ENCODE assay signal across 18 cellular contexts in genomic region chr1:95733031-95733430, GRCh38.
DNase-seq lines count a peak whose midpoint lies in the region; ATAC-seq, FAIRE-seq and TF ChIP-seq lines count a peak whose summit lies in the region.
"Had no signal": no experiment of that assay in that cellular context is flagged by ENCODE, and none has a peak within 500 bp of the region (broad histone marks: within the 10 kb centered on the region; RNA-seq: fewer than 3 reads in every experiment).

No MANE protein-coding gene starts in this region.

- H2AFZ ChIP-seq in H1 (ENCODE audit: low read length) (peak overlapping the region; percentile 63; the same call in 1 of the 2 replicates), mesenchymal stem cell (ENCODE audit: low read depth, low read length) (no peak overlapping the region)

- 88% methylated on average over 1 of the region's 1 CpG; no CpG with 5 or more reads in 1 of the 2 experiments for WGBS in H1 (ENCODE audit: extremely low coverage in 1 of 2, insufficient coverage in 1 of 2, insufficient read length in 1 of 2, insufficient replicate concordance in 2 of 2, low coverage in 1 of 2, low lambda C conversion rate in 2 of 2, missing lambda C conversion rate in 1 of 2), 2 experiments
- 78% methylated on average over 1 of the region's 1 CpG for WGBS in mesenchymal stem cell

- DNase-seq in GM03348 (ENCODE audit: low spot score) (peak; percentile 13), H1 (ENCODE audit: low read depth in 1 of 2, low spot score in 2 of 2) (no peak), foreskin melanocyte (peak; percentile 32), mesenchymal stem cell (no peak), NCI-H1694 treated with DMSO at 0.1 percent for 48 hours (lab: John Stamatoyannopoulos, UW) (no peak), dermis blood vessel endothelial cell (no peak), NCI-H2196 treated with DMSO at 0.1 percent for 48 hours (lab: John Stamatoyannopoulos, UW; ENCODE audit: unreplicated experiment) (no peak)
- DNase-seq: AML-193; CD4-positive, alpha-beta memory T cell; DMS153; DMS79; GDM1; HCEC 1CT had no signal

- H2BK15ac ChIP-seq in H1 (ENCODE audit: low read length): no peak overlapping the region
- no peak overlapping the region for H2BK15ac ChIP-seq in mesenchymal stem cell (ENCODE audit: low read depth, poor library complexity, severe bottlenecking)

- H3K14ac ChIP-seq in H1 (ENCODE audit: insufficient read length) (no peak overlapping the region), mesenchymal stem cell (ENCODE audit: low read length in 2 of 2) (no peak overlapping the region)

- POLR2A ChIA-PET in H1 (lab: Charles Lee; ENCODE audit: partially characterized antibody): no interaction called here

- H2AK5ac ChIP-seq in H1 (ENCODE audit: low read depth, low read length) (no peak overlapping the region), mesenchymal stem cell (ENCODE audit: low read length, severe bottlenecking) (no peak overlapping the region)

- no peak overlapping the region for H3K9ac ChIP-seq in H1 (replicated peaks in 1 of 4; ENCODE audit: extremely low read depth in 1 of 4, low read depth in 3 of 4, low read length in 3 of 4)
- peak overlapping the region; percentile 63 for H3K9ac ChIP-seq in mesenchymal stem cell (ENCODE audit: low read length)
- H3K9ac ChIP-seq: BLaER1 had no signal

- H3K4me2 ChIP-seq in H1 (ENCODE audit: insufficient read depth in 1 of 2, low read depth in 2 of 2, low read length in 2 of 2): no peak overlapping the region
- no peak overlapping the region for H3K4me2 ChIP-seq in mesenchymal stem cell (ENCODE audit: low read length, poor library complexity, severe bottlenecking)
- H3K4me2 ChIP-seq: A549, BLaER1 had no signal

- no peak for TF ChIP-seq RAD21 in H1 (IDR thresholded peaks at IDR 0.05 in 1 of 2, conservative IDR thresholded peaks at IDR 0.05 in 1 of 2; ENCODE audit: low read depth in 2 of 2, low read length in 2 of 2)

- FAIRE-seq in H1 (lab: Jason Lieb, UNC): no peak
- FAIRE-seq: A549, H54 had no signal

- no peaks in the 10 kb centered on the region for H3K9me3 ChIP-seq in H1 (ENCODE audit: insufficient read depth in 2 of 2, low read depth in 1 of 2, low read length in 1 of 2)
- no peaks in the 10 kb centered on the region for H3K9me3 ChIP-seq in mesenchymal stem cell (ENCODE audit: control insufficient read depth, low read length)
- H3K9me3 ChIP-seq: A549, BLaER1 had no signal

- TF ChIP-seq CTCF in H1 (IDR thresholded peaks at IDR 0.05; ENCODE audit: control extremely low read depth in 1 of 3, insufficient read depth in 1 of 3, low read depth in 1 of 3, low read length in 3 of 3): no peak

- H3K79me2 ChIP-seq in H1 (ENCODE audit: control insufficient read depth in 1 of 2, insufficient read depth in 2 of 2, low read length in 2 of 2): no peaks in the 10 kb centered on the region

- H4K20me1 ChIP-seq in H1 (replicated peaks in 1 of 2; ENCODE audit: control insufficient read depth in 1 of 2, insufficient read depth in 2 of 2, low read length in 2 of 2): no peaks in the 10 kb centered on the region
- H4K20me1 ChIP-seq: BLaER1 had no signal

- H3K36me3 ChIP-seq in H1 (ENCODE audit: control insufficient read depth in 2 of 4, insufficient read depth in 4 of 4, low read length in 3 of 4): no peaks in the 10 kb centered on the region
- no peaks in the 10 kb centered on the region for H3K36me3 ChIP-seq in mesenchymal stem cell (ENCODE audit: control insufficient read depth in 1 of 2, insufficient read depth in 2 of 2, low read depth in 1 of 2, low read length in 2 of 2)
- H3K36me3 ChIP-seq: BLaER1 had no signal

- H3K27me3 ChIP-seq in H1 (replicated peaks in 1 of 4; ENCODE audit: control insufficient read depth in 3 of 4, extremely low read depth in 1 of 4, insufficient read depth in 3 of 4, low read length in 3 of 4) (no peaks in the 10 kb centered on the region), mesenchymal stem cell (ENCODE audit: control insufficient read depth in 1 of 2, insufficient read depth in 1 of 2, low read length in 2 of 2) (no peaks in the 10 kb centered on the region)
- H3K27me3 ChIP-seq: BLaER1 had no signal

- H3K4me3 ChIP-seq in H1 (ENCODE audit: extremely low read depth in 1 of 4, insufficient read depth in 2 of 4, low read depth in 3 of 4, low read length in 4 of 4): no peak overlapping the region
- no peak overlapping the region for H3K4me3 ChIP-seq in mesenchymal stem cell (ENCODE audit: insufficient read depth in 1 of 2, low read depth in 1 of 2, low read length in 2 of 2)
- H3K4me3 ChIP-seq: A549, BLaER1 had no signal

- CTCF ChIA-PET in H1 (lab: Charles Lee; ENCODE audit: partially characterized antibody): no interaction called here

- no peak overlapping the region for H3K56ac ChIP-seq in H1 (replicated peaks; ENCODE audit: insufficient read length, low read depth, low read length)

- no peaks in the 10 kb centered on the region for H3K23me2 ChIP-seq in H1 (ENCODE audit: low read depth, low read length)

- H3K79me1 ChIP-seq in H1 (ENCODE audit: low read depth, low read length) (no peaks in the 10 kb centered on the region), mesenchymal stem cell (replicated peaks; ENCODE audit: low read length, poor library complexity, severe bottlenecking) (no peaks in the 10 kb centered on the region)

- no peak for TF ChIP-seq POLR2A in H1 (IDR thresholded peaks at IDR 0.05; ENCODE audit: control extremely low read depth in 1 of 2, low read depth in 2 of 2, low read length in 2 of 2)

- no peak for TF ChIP-seq EP300 in H1 (IDR thresholded peaks at IDR 0.05; ENCODE audit: borderline replicate concordance in 1 of 2, low read depth in 2 of 2, low read length in 2 of 2)

- no peak overlapping the region for H2BK5ac ChIP-seq in H1 (ENCODE audit: low read depth, low read length)
- H2BK5ac ChIP-seq in mesenchymal stem cell (ENCODE audit: low read depth, low read length, poor library complexity, severe bottlenecking): no peak overlapping the region

- no peak overlapping the region for H4K8ac ChIP-seq in H1 (ENCODE audit: extremely low read depth, insufficient read depth, low read length)
- H4K8ac ChIP-seq in mesenchymal stem cell (ENCODE audit: low read length): no peak overlapping the region

- no peak overlapping the region for H3K4ac ChIP-seq in H1 (replicated peaks; ENCODE audit: insufficient read length, low read depth, low read length)
- no peak overlapping the region for H3K4ac ChIP-seq in mesenchymal stem cell (ENCODE audit: low read depth in 1 of 2, low read length in 2 of 2)

- no peaks in the 10 kb centered on the region for H3K4me1 ChIP-seq in H1 (replicated peaks in 1 of 4; ENCODE audit: control insufficient read depth in 3 of 4, insufficient read depth in 4 of 4, low read length in 3 of 4)
- H3K4me1 ChIP-seq in mesenchymal stem cell (ENCODE audit: control insufficient read depth, insufficient read depth, low read depth, low read length): no peaks in the 10 kb centered on the region
- H3K4me1 ChIP-seq: A549, BLaER1 had no signal

- no peak overlapping the region for H4K5ac ChIP-seq in H1 (ENCODE audit: insufficient read length, low read depth, low read length)

- H2BK12ac ChIP-seq in H1 (ENCODE audit: low read depth, low read length) (no peak overlapping the region), mesenchymal stem cell (ENCODE audit: low read length in 2 of 2) (no peak overlapping the region)

- no peak for ATAC-seq in HG03175 (IDR thresholded peaks at IDR 0.05; ENCODE audit: unreplicated experiment)
- ATAC-seq: A549 had no signal

- H3K27ac ChIP-seq in H1 (ENCODE audit: low read depth, low read length) (no peak overlapping the region), mesenchymal stem cell (ENCODE audit: low read length, poor library complexity, severe bottlenecking) (no peak overlapping the region)
- H3K27ac ChIP-seq: 22Rv1, A549, BLaER1 had no signal

- no peak overlapping the region for H3K23ac ChIP-seq in H1 (ENCODE audit: insufficient read length)
- H3K23ac ChIP-seq in mesenchymal stem cell (ENCODE audit: low read length in 2 of 2): no peak overlapping the region

- H3K18ac ChIP-seq in H1 (ENCODE audit: extremely low read depth, low read length): no peak overlapping the region
- H3K18ac ChIP-seq in mesenchymal stem cell (ENCODE audit: low read depth in 1 of 2, low read length in 2 of 2): no peak overlapping the region

- no peak overlapping the region for H2BK20ac ChIP-seq in H1 (ENCODE audit: low read length)

- H4K91ac ChIP-seq in H1 (replicated peaks; ENCODE audit: insufficient read length, low read length) (no peak overlapping the region), mesenchymal stem cell (ENCODE audit: low read length) (no peak overlapping the region)

- H2BK120ac ChIP-seq in H1 (replicated peaks; ENCODE audit: low read depth, low read length) (no peak overlapping the region), mesenchymal stem cell (ENCODE audit: low read depth, low read length) (no peak overlapping the region)

TF ChIP-seq in H1, 55 proteins besides CTCF, POLR2A, EP300 and RAD21:
- TF ChIP-seq HDAC2 (IDR thresholded peaks at IDR 0.05; ENCODE audit: borderline replicate concordance in 1 of 2, low read depth in 2 of 2, low read length in 2 of 2): no peak

Comparison
In these comparisons a context has a peak if more than half of its experiments do, and no peak if none do; other contexts are left out.
1. DNase-seq: peak in GM03348 (single experiment) and foreskin melanocyte (single experiment); none in H1 (0 of 2), mesenchymal stem cell (single experiment), NCI-H1694 treated with DMSO at 0.1 percent for 48 hours (single experiment), dermis blood vessel endothelial cell (single experiment) and NCI-H2196 treated with DMSO at 0.1 percent for 48 hours (single experiment).